Comparison of ENCODE assay signal across 15 cellular contexts in the genomic region with DNA sequence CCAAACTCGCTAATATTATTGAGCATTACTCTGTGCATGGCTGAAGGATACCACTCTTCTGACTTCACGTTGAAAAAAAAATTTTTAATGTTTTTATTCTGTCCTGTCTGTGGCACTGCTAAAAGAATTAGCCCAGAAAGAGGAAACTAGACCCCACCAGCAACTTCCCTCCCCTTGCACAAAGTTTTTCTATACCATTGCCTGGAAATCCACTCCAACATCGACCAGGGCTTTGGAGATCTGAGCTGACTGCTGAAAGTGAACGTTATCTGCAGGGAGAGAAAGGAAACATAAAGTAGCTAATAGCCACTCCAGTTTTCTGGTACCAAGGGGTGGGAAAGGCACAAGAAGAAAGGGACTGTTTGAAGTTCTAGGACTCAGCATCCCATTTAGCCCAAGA.
DNase-seq lines count a peak whose midpoint lies in the region; ATAC-seq and TF ChIP-seq lines count a peak whose summit lies in the region.
"Had no signal": no experiment of that assay in that cellular context is flagged by ENCODE, and none has a peak within 500 bp of the region (broad histone marks: within the 10 kb centered on the region; RNA-seq: fewer than 3 reads in every experiment).

No MANE protein-coding gene starts in this region.

- H3K4me1 Mint-ChIP-seq in activated CD4-positive, alpha-beta T cell treated with anti-CD3 and anti-CD28 coated beads, Interleukin-2, amount 10 ng/mL, durations not matched to agents 7 days and 5 days = peaks cover 84% of the 10 kb centered on the region
- peaks cover 64% of the 10 kb centered on the region for H3K4me1 Mint-ChIP-seq in activated CD8-positive, alpha-beta T cell treated with anti-CD3 and anti-CD28 coated beads for 36 hours (ENCODE audit: low read depth)
- H3K4me1 Mint-ChIP-seq in immature natural killer cell = peaks cover 37 to 48% of the 10 kb centered on the region in 2 donors

- peak overlapping the region; percentile 96 for H3K27ac Mint-ChIP-seq in activated CD4-positive, alpha-beta T cell treated with anti-CD3 and anti-CD28 coated beads, Interleukin-2, amount 10 ng/mL, durations not matched to agents 7 days and 5 days
- H3K27ac Mint-ChIP-seq in activated CD8-positive, alpha-beta T cell treated with anti-CD3 and anti-CD28 coated beads for 36 hours = peak overlapping the region; percentile 97
- H3K27ac Mint-ChIP-seq in immature natural killer cell = peak overlapping the region; percentile 42 to 82 (median 66)
- H3K27ac Mint-ChIP-seq: mesothelial cell of epicardium had no signal

- no peak for TF ChIP-seq CTCF in activated CD8-positive, alpha-beta T cell treated with anti-CD3 and anti-CD28 coated beads for 36 hours (IDR thresholded peaks at IDR 0.05)

- intact Hi-C loops in activated CD8-positive, alpha-beta T cell treated with anti-CD3 and anti-CD28 coated beads for 36 hours (cut with micrococcal nuclease) = loop anchor here (5.0 kb wide), 2 partner anchors 63 to 128 kb away; no protein-coding TSS in a partner anchor

- H3K4me3 Mint-ChIP-seq in activated CD4-positive, alpha-beta T cell treated with anti-CD3 and anti-CD28 coated beads, Interleukin-2, amount 10 ng/mL, durations not matched to agents 7 days and 5 days = peak overlapping the region; percentile 69
- peak overlapping the region; percentile 56 for H3K4me3 Mint-ChIP-seq in activated CD8-positive, alpha-beta T cell treated with anti-CD3 and anti-CD28 coated beads for 36 hours
- H3K4me3 Mint-ChIP-seq in immature natural killer cell = peak overlapping the region; percentile 72 to 86 (median 78)
- H3K4me3 Mint-ChIP-seq: mesothelial cell of epicardium had no signal

- H3K9me3 Mint-ChIP-seq in activated CD4-positive, alpha-beta T cell treated with anti-CD3 and anti-CD28 coated beads, Interleukin-2, amount 10 ng/mL, durations not matched to agents 7 days and 5 days = peaks cover 3% of the 10 kb centered on the region
- no peaks in the 10 kb centered on the region for H3K9me3 Mint-ChIP-seq in activated CD8-positive, alpha-beta T cell treated with anti-CD3 and anti-CD28 coated beads for 36 hours
- H3K9me3 Mint-ChIP-seq in immature natural killer cell = no peaks in the 10 kb centered on the region
- H3K9me3 Mint-ChIP-seq: mesothelial cell of epicardium had no signal

- no peak for DNase-seq in activated CD4-positive, alpha-beta T cell treated with anti-CD3 and anti-CD28 coated beads, Interleukin-2, amount 10 ng/mL, durations not matched to agents 7 days and 5 days
- no peak for DNase-seq in activated CD4-positive, alpha-beta T cell treated with anti-CD3 and anti-CD28 coated beads, Interleukin-2, amount 50 U/mL, for 1 hour
- peak; percentile 55 for DNase-seq in KBM-7
- no peak for DNase-seq in activated CD8-positive, alpha-beta T cell treated with anti-CD3 and anti-CD28 coated beads for 36 hours
- DNase-seq in immature natural killer cell = no peak
- no peak for DNase-seq in NCI-H748 treated with DMSO at 0.1 percent for 48 hours (lab: John Stamatoyannopoulos, UW)
- no peak for DNase-seq in T1000 (lab: John Stamatoyannopoulos, UW)
- DNase-seq: activated CD4-positive, alpha-beta T cell treated with anti-CD3 and anti-CD28 coated beads for 1 hour; gastrocnemius medialis; left colon; NCI-H345; right cardiac atrium; SHP77 treated with DMSO at 0.1 percent for 48 hours had no signal

- no peaks in the 10 kb centered on the region for H3K27me3 Mint-ChIP-seq in activated CD4-positive, alpha-beta T cell treated with anti-CD3 and anti-CD28 coated beads, Interleukin-2, amount 10 ng/mL, durations not matched to agents 7 days and 5 days
- no peaks in the 10 kb centered on the region for H3K27me3 Mint-ChIP-seq in activated CD8-positive, alpha-beta T cell treated with anti-CD3 and anti-CD28 coated beads for 36 hours
- peaks cover 0 to 3% (median 0%) of the 10 kb centered on the region in 3 donors for H3K27me3 Mint-ChIP-seq in immature natural killer cell (ENCODE audit: low read depth in 3 of 3)

- CTCF ChIA-PET in activated CD4-positive, alpha-beta T cell treated with anti-CD3 and anti-CD28 coated beads, Interleukin-2, amount 10 ng/mL, durations not matched to agents 7 days and 5 days (lab: Charles Lee) = interaction anchor here (1.1 to 4.4 kb wide), 4 partner anchors 13 to 26 kb away, joined by 3 to 28 read pairs (median 4); no protein-coding TSS in a partner anchor
- CTCF ChIA-PET in activated CD8-positive, alpha-beta T cell treated with anti-CD3 and anti-CD28 coated beads for 36 hours (lab: Charles Lee) = interaction anchor here (0.6 to 4.0 kb wide), 9 partner anchors 8 to 131 kb away, joined by 3 to 17 read pairs (median 3); no protein-coding TSS in a partner anchor

- POLR2A ChIA-PET in activated CD4-positive, alpha-beta T cell treated with anti-CD3 and anti-CD28 coated beads, Interleukin-2, amount 10 ng/mL, durations not matched to agents 7 days and 5 days (lab: Charles Lee) = no interaction called here
- POLR2A ChIA-PET in activated CD8-positive, alpha-beta T cell treated with anti-CD3 and anti-CD28 coated beads for 36 hours (lab: Charles Lee) = interaction anchor here (0.8 to 5.4 kb wide), 6 partner anchors 8 to 76 kb away, joined by 3 to 39 read pairs (median 4); no protein-coding TSS in a partner anchor

- H3K36me3 Mint-ChIP-seq in activated CD4-positive, alpha-beta T cell treated with anti-CD3 and anti-CD28 coated beads, Interleukin-2, amount 10 ng/mL, durations not matched to agents 7 days and 5 days (ENCODE audit: low read depth) = peaks cover 80% of the 10 kb centered on the region
- peaks cover 63% of the 10 kb centered on the region for H3K36me3 Mint-ChIP-seq in activated CD8-positive, alpha-beta T cell treated with anti-CD3 and anti-CD28 coated beads for 36 hours (ENCODE audit: low read depth)
- no peaks in the 10 kb centered on the region for H3K36me3 Mint-ChIP-seq in immature natural killer cell
- H3K36me3 Mint-ChIP-seq: mesothelial cell of epicardium had no signal

- in situ Hi-C loops in KBM-7 (cut with MboI; ENCODE audit: low pct_unique_long_range_greater_than_20kb, low sequenced_read_pairs) = no loop called here

- no peak for ATAC-seq in activated CD8-positive, alpha-beta T cell treated with anti-CD3 and anti-CD28 coated beads for 36 hours
- ATAC-seq in GM18873 (IDR thresholded peaks at IDR 0.05; ENCODE audit: low FRiP score, unreplicated experiment) = no peak
- ATAC-seq: gastrocnemius medialis, right cardiac atrium had no signal
